9 cellular contexts compared by ENCODE assay signal in genomic region chr1:56526571-56527174, GRCh38. TPM values are rescaled to one million over a fixed set of nuclear protein-coding genes. Genes with fewer than 3 reads are reported as not detected.
A peak's percentile ranks its signal among the peaks of the same experiment; 100 is the strongest.
DNase-seq lines count a peak whose midpoint lies in the region; ATAC-seq and TF ChIP-seq lines count a peak whose summit lies in the region.
"Had no signal": no experiment of that assay in that cellular context is flagged by ENCODE, and none has a peak within 500 bp of the region (broad histone marks: within the 10 kb centered on the region; RNA-seq: fewer than 3 reads in every experiment).

No MANE protein-coding gene starts in this region.

- no peak overlapping the region for H3K9ac ChIP-seq in subcutaneous abdominal adipose tissue (ENCODE audit: low read length in 5 of 5)

- H3K27me3 ChIP-seq in subcutaneous abdominal adipose tissue (ENCODE audit: control insufficient read depth in 5 of 5, insufficient read depth in 4 of 5, low read length in 5 of 5), result no peaks in the 10 kb centered on the region

- no peaks in the 10 kb centered on the region for H3K9me3 ChIP-seq in subcutaneous abdominal adipose tissue (ENCODE audit: control insufficient read depth in 5 of 5, low read length in 5 of 5)

- H3K27me3 Mint-ChIP-seq in activated naive CD4-positive, alpha-beta T cell treated with anti-CD3 and anti-CD28 coated beads for 36 hours (ENCODE audit: low read depth), result no peaks in the 10 kb centered on the region
- no peaks in the 10 kb centered on the region for H3K27me3 Mint-ChIP-seq in activated naive CD4-positive, alpha-beta T cell treated with anti-CD3 and anti-CD28 coated beads, Interleukin-2, amount 10 ng/mL, durations not matched to agents 7 days and 5 days

- CTCF ChIA-PET in activated naive CD4-positive, alpha-beta T cell treated with anti-CD3 and anti-CD28 coated beads for 36 hours (lab: Charles Lee), result no interaction called here
- CTCF ChIA-PET in activated naive CD4-positive, alpha-beta T cell treated with anti-CD3 and anti-CD28 coated beads, Interleukin-2, amount 10 ng/mL, durations not matched to agents 7 days and 5 days (lab: Charles Lee), result no interaction called here

- H3K27ac ChIP-seq in subcutaneous abdominal adipose tissue (ENCODE audit: low read depth, low read length), result peak overlapping the region; percentile 34

- intact Hi-C loops in activated naive CD4-positive, alpha-beta T cell treated with anti-CD3 and anti-CD28 coated beads for 36 hours (cut with micrococcal nuclease), result no loop called here

- DNase-seq in activated naive CD4-positive, alpha-beta T cell treated with anti-CD3 and anti-CD28 coated beads for 36 hours, result peak; percentile 9
- DNase-seq in activated naive CD4-positive, alpha-beta T cell treated with anti-CD3 and anti-CD28 coated beads, Interleukin-2, amount 10 ng/mL, durations not matched to agents 7 days and 5 days, result no peak
- DNase-seq in NCI-H128 (lab: John Stamatoyannopoulos, UW; ENCODE audit: unreplicated experiment) (no peak), iPS-NIHi7 (ENCODE audit: extremely low spot score) (no peak), NCI-H510A (lab: John Stamatoyannopoulos, UW) (no peak)

- H3K9me3 Mint-ChIP-seq in activated naive CD4-positive, alpha-beta T cell treated with anti-CD3 and anti-CD28 coated beads for 36 hours, result no peaks in the 10 kb centered on the region
- no peaks in the 10 kb centered on the region for H3K9me3 Mint-ChIP-seq in activated naive CD4-positive, alpha-beta T cell treated with anti-CD3 and anti-CD28 coated beads, Interleukin-2, amount 10 ng/mL, durations not matched to agents 7 days and 5 days

- peaks cover 13 to 38% (median 25%) of the 10 kb centered on the region in 5 donors for H3K36me3 ChIP-seq in subcutaneous abdominal adipose tissue (ENCODE audit: control insufficient read depth in 5 of 5, insufficient read depth in 5 of 5, low read length in 5 of 5)

- TF ChIP-seq POLR2A in Raji (IDR thresholded peaks at IDR 0.05; ENCODE audit: insufficient read depth, low read depth, low read length), result peak; percentile 35; the same call in 1 of the 2 replicates

- no peaks in the 10 kb centered on the region for H3K36me3 Mint-ChIP-seq in activated naive CD4-positive, alpha-beta T cell treated with anti-CD3 and anti-CD28 coated beads for 36 hours (ENCODE audit: low read depth)
- no peaks in the 10 kb centered on the region for H3K36me3 Mint-ChIP-seq in activated naive CD4-positive, alpha-beta T cell treated with anti-CD3 and anti-CD28 coated beads, Interleukin-2, amount 10 ng/mL, durations not matched to agents 7 days and 5 days

- no peak overlapping the region for H3K27ac Mint-ChIP-seq in activated naive CD4-positive, alpha-beta T cell treated with anti-CD3 and anti-CD28 coated beads for 36 hours
- no peak overlapping the region for H3K27ac Mint-ChIP-seq in activated naive CD4-positive, alpha-beta T cell treated with anti-CD3 and anti-CD28 coated beads, Interleukin-2, amount 10 ng/mL, durations not matched to agents 7 days and 5 days

- peaks cover 4% of the 10 kb centered on the region for H3K4me1 Mint-ChIP-seq in activated naive CD4-positive, alpha-beta T cell treated with anti-CD3 and anti-CD28 coated beads for 36 hours (ENCODE audit: low read depth)
- H3K4me1 Mint-ChIP-seq in activated naive CD4-positive, alpha-beta T cell treated with anti-CD3 and anti-CD28 coated beads, Interleukin-2, amount 10 ng/mL, durations not matched to agents 7 days and 5 days, result peaks cover 3% of the 10 kb centered on the region

- ATAC-seq in HG02943 (IDR thresholded peaks at IDR 0.05; ENCODE audit: low read depth, unreplicated experiment), result peak; percentile 54
- ATAC-seq: Panc1 had no signal

- no peak overlapping the region for H3K4me3 Mint-ChIP-seq in activated naive CD4-positive, alpha-beta T cell treated with anti-CD3 and anti-CD28 coated beads for 36 hours
- no peak overlapping the region for H3K4me3 Mint-ChIP-seq in activated naive CD4-positive, alpha-beta T cell treated with anti-CD3 and anti-CD28 coated beads, Interleukin-2, amount 10 ng/mL, durations not matched to agents 7 days and 5 days

- H3K4me3 ChIP-seq in subcutaneous abdominal adipose tissue (ENCODE audit: low read depth in 1 of 5, low read length in 5 of 5), result no peak overlapping the region

- peaks cover 7 to 54% (median 40%) of the 10 kb centered on the region in 5 donors for H3K4me1 ChIP-seq in subcutaneous abdominal adipose tissue (ENCODE audit: control insufficient read depth in 5 of 5, insufficient read depth in 5 of 5, low read length in 5 of 5)

RNA-seq across cellular contexts. Expression of gene PLPP3, which starts 52.7 kb away (rescaled TPM):
- not detected for total RNA-seq in activated naive CD4-positive, alpha-beta T cell treated with anti-CD3 and anti-CD28 coated beads for 36 hours
